34 cellular contexts compared by ENCODE assay signal in genomic region chr12:45651029-45651428, GRCh38.
"Had no signal": no experiment of that assay in that cellular context is flagged by ENCODE, and none has a peak within 500 bp of the region (broad histone marks: within the 10 kb centered on the region; RNA-seq: fewer than 3 reads in every experiment).

No MANE protein-coding gene starts in this region.

- H3K27me3 ChIP-seq: adrenal gland, ascending aorta, body of pancreas, brain microvascular endothelial cell, breast epithelium, cardiac muscle cell had no signal

- FAIRE-seq: astrocyte, bronchial epithelial cell had no signal

- H3K36me3 ChIP-seq: adrenal gland, ascending aorta, brain microvascular endothelial cell, breast epithelium, cardiac muscle cell had no signal

- H3K4me3 ChIP-seq: adrenal gland, ascending aorta, body of pancreas, breast epithelium, cardiac muscle cell had no signal

- ATAC-seq: activated naive CD4-positive, alpha-beta T cell treated with anti-CD3 and anti-CD28 coated beads, Interleukin-2, amount 50 U/mL, for 72 hours; activated naive CD8-positive, alpha-beta T cell treated with anti-CD3 and anti-CD28 coated beads, Interleukin-2, amount 50 U/mL, for 24 hours; activated T-cell treated with anti-CD3 and anti-CD28 coated beads, Interleukin-2, amount 50 U/mL, for 4 hours; activated T-cell treated with anti-CD3 and anti-CD28 coated beads, Interleukin-2, amount 50 U/mL, for 72 hours; activated T-helper 17 cell treated with anti-CD3 and anti-CD28 coated beads, Interleukin-2, amount 50 U/mL, for 72 hours; body of pancreas had no signal

- H3K4me1 ChIP-seq: adrenal gland, ascending aorta, breast epithelium had no signal

- H3K27ac ChIP-seq: adrenal gland, ascending aorta, body of pancreas, brain microvascular endothelial cell, breast epithelium, cardiac muscle cell had no signal

- DNase-seq: activated effector memory CD4-positive, alpha-beta T cell treated with anti-CD3 and anti-CD28 coated beads, Interleukin-2, amount 50 U/mL, for 16 hours; activated effector memory CD4-positive, alpha-beta T cell treated with Interleukin-2 at 50 U/mL for 16 hours; activated gamma-delta T cell; activated gamma-delta T cell treated with Interleukin-2 at 50 U/mL for 16 hours; activated naive CD4-positive, alpha-beta T cell; activated naive CD4-positive, alpha-beta T cell treated with anti-CD3 and anti-CD28 coated beads for 36 hours; activated naive CD4-positive, alpha-beta T cell treated with anti-CD3 and anti-CD28 coated beads, Interleukin-2, amount 10 ng/mL, durations not matched to agents 7 days and 5 days; activated naive CD4-positive, alpha-beta T cell treated with anti-CD3 and anti-CD28 coated beads, Interleukin-2, amount 50 U/mL, for 16 hours; activated naive CD4-positive, alpha-beta T cell treated with Interleukin-2 at 50 U/mL for 16 hours; activated naive CD8-positive, alpha-beta T cell treated with anti-CD3 and anti-CD28 coated beads for 36 hours; activated naive CD8-positive, alpha-beta T cell treated with anti-CD3 and anti-CD28 coated beads, Interleukin-2, amount 10 ng/mL, durations not matched to agents 7 days and 5 days; activated naive CD8-positive, alpha-beta T cell treated with anti-CD3 and anti-CD28 coated beads, Interleukin-2, amount 50 U/mL, for 24 hours; activated T-cell treated with anti-CD3 and anti-CD28 coated beads, Interleukin-2, amount 50 U/mL, for 1 hour; activated T-cell treated with anti-CD3 and anti-CD28 coated beads, Interleukin-2, amount 50 U/mL, for 24 hours; activated T-cell treated with anti-CD3 and anti-CD28 coated beads, Interleukin-2, amount 50 U/mL, for 4 hours; activated T-cell treated with anti-CD3 and anti-CD28 coated beads, Interleukin-2, amount 50 U/mL, for 48 hours; activated T-cell treated with anti-CD3 and anti-CD28 coated beads, Interleukin-2, amount 50 U/mL, for 72 hours; adrenal gland; amniotic stem cell; amygdala; anterior cingulate cortex; aorta; body of pancreas; brain microvascular endothelial cell; caudate nucleus; central memory CD4-positive, alpha-beta T cell; cerebellar nuclear complex had no signal

- H3K9me3 ChIP-seq: adrenal gland, ascending aorta, body of pancreas, breast epithelium had no signal
